12 cellular contexts compared by ENCODE assay signal in the genomic region with DNA sequence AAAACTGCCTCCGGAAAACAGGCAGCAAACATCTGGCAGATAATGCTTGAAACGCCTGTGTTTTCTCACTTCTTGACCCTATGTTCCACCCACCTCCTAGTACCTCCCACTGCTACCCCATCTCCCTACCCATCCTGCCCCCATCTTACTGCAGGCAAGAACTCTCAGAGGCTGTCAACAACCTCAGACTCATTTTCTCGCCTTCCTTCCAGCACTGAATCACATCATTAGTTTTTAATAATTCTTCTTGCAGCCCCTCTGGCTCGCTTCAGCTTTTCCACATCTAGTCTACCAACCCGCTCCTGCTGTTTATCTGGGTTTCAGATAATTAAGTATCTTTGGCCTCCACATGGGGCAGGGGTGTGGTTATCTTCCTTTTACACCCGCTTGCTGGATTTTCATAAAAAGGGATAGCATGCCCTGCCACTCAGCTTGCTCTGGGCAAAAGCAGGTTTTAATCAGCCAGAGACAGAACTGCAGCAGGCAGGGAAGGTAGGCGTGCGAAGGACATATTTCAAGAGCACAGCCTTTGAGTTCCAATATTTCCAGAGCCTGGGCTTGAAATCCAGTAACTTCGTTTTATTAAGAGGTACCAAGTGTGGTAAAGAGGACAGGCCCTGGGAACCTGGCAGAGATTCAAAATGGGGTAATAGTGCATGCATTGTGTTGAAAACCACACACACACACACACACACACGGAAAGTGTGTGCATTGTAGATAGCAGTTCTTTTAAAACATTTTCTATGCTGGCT.
DNase-seq lines count a peak whose midpoint lies in the region; ATAC-seq, FAIRE-seq and TF ChIP-seq lines count a peak whose summit lies in the region.
"Had no signal": no experiment of that assay in that cellular context is flagged by ENCODE, and none has a peak within 500 bp of the region (broad histone marks: within the 10 kb centered on the region; RNA-seq: fewer than 3 reads in every experiment).

No MANE protein-coding gene starts in this region.

- FAIRE-seq in A549 (lab: Jason Lieb, UNC): no peak
- no peak for FAIRE-seq in kidney (lab: Jason Lieb, UNC)

- no peak overlapping the region for H3K4me3 ChIP-seq in A549
- no peak overlapping the region for H3K4me3 ChIP-seq in fibroblast of pulmonary artery (replicated peaks; ENCODE audit: low read depth, low read length)
- H3K4me3 ChIP-seq in kidney (ENCODE audit: low read length in 2 of 2): no peak overlapping the region
- H3K4me3 ChIP-seq: SK-N-MC had no signal

- H3K4me2 ChIP-seq in A549: no peak overlapping the region

- POLR2A ChIA-PET in A549 (lab: Yijun Ruan, JAX): no interaction called here

- CTCF ChIA-PET in A549 (lab: Yijun Ruan, JAX): interaction anchor here (0.6 to 6.0 kb wide), 4 partner anchors 29 to 121 kb away, joined by 3 to 35 read pairs (median 6); partner anchors contain the start of gene MARF1

- H3K4me1 ChIP-seq in A549 (peaks cover 51% of the 10 kb centered on the region), kidney (ENCODE audit: control insufficient read depth in 1 of 2, insufficient read depth in 1 of 2, low read depth in 1 of 2, low read length in 2 of 2) (peaks cover 4 to 11% of the 10 kb centered on the region in 2 donors)

- H3K36me3 ChIP-seq in kidney (ENCODE audit: control insufficient read depth in 1 of 2, insufficient read depth in 2 of 2, low read length in 2 of 2): no peaks in the 10 kb centered on the region

- TF ChIP-seq POLR2A in A549 (IDR thresholded peaks at IDR 0.05; ENCODE audit: low read length): no peak

- H3K27ac Mint-ChIP-seq in natural killer cell treated with Interleukin-12 subunit alpha and Interleukin-12 subunit beta and Interleukin-15 and Interleukin-18, amount 100 ng/mL, for 72 hours: peak overlapping the region; percentile 11 to 75
- H3K27ac Mint-ChIP-seq: stimulated activated naive CD8-positive, alpha-beta T cell treated with anti-CD3 and anti-CD28 coated beads, Interleukin-15, amount 100 ng/mL, for 72 hours had no signal

- DNase-seq in A549 (ENCODE audit: low read depth in 1 of 2, low spot score in 1 of 2): no peak
- DNase-seq in fibroblast of pulmonary artery (ENCODE audit: low read depth): peak; percentile 78
- no peak for DNase-seq in natural killer cell treated with Interleukin-12 subunit alpha and Interleukin-12 subunit beta and Interleukin-15 and Interleukin-18, amount 100 ng/mL, for 72 hours (ENCODE audit: low spot score)
- no peak for DNase-seq in NCI-H2107 (lab: John Stamatoyannopoulos, UW)
- no peak for DNase-seq in NCI-H748 treated with DMSO at 0.1 percent for 48 hours (lab: John Stamatoyannopoulos, UW)
- no peak for DNase-seq in kidney
- DNase-seq: activated CD4-positive, alpha-beta T cell treated with anti-CD3 and anti-CD28 coated beads, Interleukin-2, amount 50 U/mL, for 48 hours; NCI-H526 treated with DMSO at 0.1 percent for 48 hours; stimulated activated naive CD8-positive, alpha-beta T cell treated with anti-CD3 and anti-CD28 coated beads, Interleukin-15, amount 100 ng/mL, for 72 hours had no signal

- H3K9me3 ChIP-seq in A549: no peaks in the 10 kb centered on the region
- H3K9me3 ChIP-seq in kidney (ENCODE audit: control insufficient read depth in 1 of 2, low read length in 2 of 2): no peaks in the 10 kb centered on the region

- H3K4me3 Mint-ChIP-seq in natural killer cell treated with Interleukin-12 subunit alpha and Interleukin-12 subunit beta and Interleukin-15 and Interleukin-18, amount 100 ng/mL, for 72 hours: peak overlapping the region; percentile 1
- H3K4me3 Mint-ChIP-seq: stimulated activated naive CD8-positive, alpha-beta T cell treated with anti-CD3 and anti-CD28 coated beads, Interleukin-15, amount 100 ng/mL, for 72 hours had no signal

- H3K36me3 Mint-ChIP-seq in natural killer cell treated with Interleukin-12 subunit alpha and Interleukin-12 subunit beta and Interleukin-15 and Interleukin-18, amount 100 ng/mL, for 72 hours: no peaks in the 10 kb centered on the region

- H3K27ac ChIP-seq in A549 (peak overlapping the region; percentile 13 to 26; a peak in 4 of 6 replicates), kidney (ENCODE audit: low read depth in 2 of 2, low read length in 2 of 2) (no peak overlapping the region)
- H3K27ac ChIP-seq: SK-N-MC had no signal

- no peak for TF ChIP-seq RAD21 in A549 (conservative IDR thresholded peaks at IDR 0.05 in 1 of 2, IDR thresholded peaks at IDR 0.05 in 1 of 2)

- intact Hi-C loops in kidney (cut with DNase I): no loop called here

- H3K27me3 Mint-ChIP-seq in natural killer cell treated with Interleukin-12 subunit alpha and Interleukin-12 subunit beta and Interleukin-15 and Interleukin-18, amount 100 ng/mL, for 72 hours: no peaks in the 10 kb centered on the region
- H3K27me3 Mint-ChIP-seq: stimulated activated naive CD8-positive, alpha-beta T cell treated with anti-CD3 and anti-CD28 coated beads, Interleukin-15, amount 100 ng/mL, for 72 hours had no signal

- H3K4me1 Mint-ChIP-seq in natural killer cell treated with Interleukin-12 subunit alpha and Interleukin-12 subunit beta and Interleukin-15 and Interleukin-18, amount 100 ng/mL, for 72 hours (ENCODE audit: low read depth in 2 of 2): peaks cover 32 to 37% of the 10 kb centered on the region in 2 donors

- TF ChIP-seq EP300 in A549 (IDR thresholded peaks at IDR 0.05): no peak

- TF ChIP-seq CTCF in A549 (IDR thresholded peaks at IDR 0.05) (no peak), fibroblast of pulmonary artery (IDR thresholded peaks at IDR 0.05; ENCODE audit: low read length, missing control alignments) (no peak), kidney (IDR thresholded peaks at IDR 0.05; ENCODE audit: borderline replicate concordance, extremely low read depth, insufficient read depth) (no peak)

- no peaks in the 10 kb centered on the region for H3K9me3 Mint-ChIP-seq in natural killer cell treated with Interleukin-12 subunit alpha and Interleukin-12 subunit beta and Interleukin-15 and Interleukin-18, amount 100 ng/mL, for 72 hours
- H3K9me3 Mint-ChIP-seq: stimulated activated naive CD8-positive, alpha-beta T cell treated with anti-CD3 and anti-CD28 coated beads, Interleukin-15, amount 100 ng/mL, for 72 hours had no signal

- ATAC-seq in A549 (no peak), SK-N-SH treated with all-trans-retinoic acid at 6 μM for 48 hours (peak; percentile 18; the same call in 1 of the 3 replicates), GM18858 (IDR thresholded peaks at IDR 0.05; ENCODE audit: unreplicated experiment) (no peak)
- no peak for ATAC-seq in natural killer cell treated with Interleukin-12 subunit alpha and Interleukin-12 subunit beta and Interleukin-15 and Interleukin-18, amount 100 ng/mL, for 72 hours
- ATAC-seq: stimulated activated naive CD8-positive, alpha-beta T cell treated with anti-CD3 and anti-CD28 coated beads, Interleukin-15, amount 100 ng/mL, for 72 hours had no signal

- 77% methylated on average over 10 of the region's 10 CpGs for WGBS in A549 (ENCODE audit: missing lambda C conversion rate)

- no peak overlapping the region for H3K9ac ChIP-seq in kidney (ENCODE audit: low read length in 2 of 2)

TF ChIP-seq in A549, 52 proteins besides CTCF, POLR2A, EP300 and RAD21:
- TF ChIP-seq HOXB13 (CRISPR knock-in tag; IDR thresholded peaks at IDR 0.05; ENCODE audit: low read depth) (no peak), RNF2 (IDR thresholded peaks at IDR 0.05; ENCODE audit: borderline replicate concordance, low read depth) (no peak), KDM5A (IDR thresholded peaks at IDR 0.05) (no peak), NPAS2 (CRISPR knock-in tag; IDR thresholded peaks at IDR 0.05; ENCODE audit: borderline replicate concordance) (no peak), MAFK (IDR thresholded peaks at IDR 0.05; ENCODE audit: partially characterized antibody) (no peak)

TF ChIP-seq in SK-N-SH treated with all-trans-retinoic acid at 6 μM for 48 hours, 23 proteins besides CTCF, POLR2A, EP300 and RAD21:
- peak; percentile 33; the same call in 1 of the 2 replicates for TF ChIP-seq TCF4 (CRISPR knock-in tag; IDR thresholded peaks at IDR 0.05; ENCODE audit: borderline replicate concordance)
- no peak for TF ChIP-seq OSR1 (CRISPR knock-in tag; IDR thresholded peaks at IDR 0.05)
TF ChIP-seq in SK-N-SH treated with all-trans-retinoic acid at 6 μM for 48 hours: peak in this region for 1.

Comparison
In these comparisons a context has a peak if more than half of its experiments do, and no peak if none do; other contexts are left out.
1. H3K27ac ChIP-seq: peak in A549 (2 of 2); none in kidney (0 of 2).